Comparison of ENCODE assay signal across 19 cellular contexts in the genomic region with DNA sequence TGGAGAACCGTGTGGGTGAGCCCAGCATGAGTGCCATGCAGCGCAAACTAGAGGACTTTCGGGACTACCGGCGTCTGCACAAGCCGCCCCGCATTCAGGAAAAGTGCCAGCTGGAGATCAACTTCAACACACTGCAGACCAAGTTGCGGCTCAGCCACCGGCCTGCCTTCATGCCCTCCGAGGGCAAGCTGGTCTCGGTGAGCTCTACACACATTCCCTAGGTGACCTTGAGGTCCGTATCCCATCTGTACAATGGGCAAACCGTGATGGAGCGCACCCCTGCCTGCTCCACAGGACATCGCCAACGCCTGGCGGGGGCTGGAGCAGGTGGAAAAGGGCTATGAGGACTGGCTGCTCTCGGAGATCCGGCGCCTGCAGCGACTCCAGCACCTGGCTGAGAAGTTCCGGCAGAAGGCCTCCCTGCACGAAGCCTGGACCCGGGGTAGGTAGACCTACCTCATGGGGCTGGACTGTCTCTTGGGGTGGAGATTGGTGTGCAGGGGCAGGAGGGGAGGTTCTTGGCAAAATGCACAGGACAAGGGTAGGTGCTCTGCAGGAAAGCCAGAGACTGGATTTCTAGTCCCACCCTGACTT. TPM values are rescaled to one million over a fixed set of nuclear protein-coding genes. Genes with fewer than 3 reads are reported as not detected.
DNase-seq lines count a peak whose midpoint lies in the region; ATAC-seq, FAIRE-seq and TF ChIP-seq lines count a peak whose summit lies in the region.
"Had no signal": no experiment of that assay in that cellular context is flagged by ENCODE, and none has a peak within 500 bp of the region (broad histone marks: within the 10 kb centered on the region; RNA-seq: fewer than 3 reads in every experiment).

No MANE protein-coding gene starts in this region.

- TF ChIP-seq POLR2A in HepG2 (IDR thresholded peaks at IDR 0.05; ENCODE audit: insufficient read depth in 1 of 2, low read depth in 2 of 2, low read length in 2 of 2) (no peak), right lobe of liver (IDR thresholded peaks at IDR 0.05) (no peak)

- 63% methylated on average over 11 of the region's 24 CpGs for WGBS in HepG2 (ENCODE audit: low lambda C conversion rate)
- no CpG with 5 or more reads among the region's 24 CpGs for WGBS in right lobe of liver (ENCODE audit: insufficient coverage, low coverage, low lambda C conversion rate, missing lambda C conversion rate)

- H3K36me3 Mint-ChIP-seq in activated naive CD4-positive, alpha-beta T cell treated with anti-CD3 and anti-CD28 coated beads for 36 hours (ENCODE audit: low read depth) = no peaks in the 10 kb centered on the region

- intact Hi-C loops in HepG2 (cut with micrococcal nuclease; ENCODE audit: unreplicated experiment) (no loop called here), right lobe of liver (cut with DNase I) (no loop called here)
- intact Hi-C loops in activated naive CD4-positive, alpha-beta T cell treated with anti-CD3 and anti-CD28 coated beads for 36 hours (cut with micrococcal nuclease) = no loop called here

- TF ChIP-seq EP300 in HepG2 (IDR thresholded peaks at IDR 0.05; ENCODE audit: low read depth in 2 of 2, low read length in 2 of 2) (no peak), HepG2 (CRISPR knock-in tag; IDR thresholded peaks at IDR 0.05; ENCODE audit: borderline replicate concordance) (no peak)

- no peak overlapping the region for H3K4me3 Mint-ChIP-seq in activated naive CD4-positive, alpha-beta T cell treated with anti-CD3 and anti-CD28 coated beads for 36 hours
- H3K4me3 Mint-ChIP-seq: CD8-positive, alpha-beta memory T cell; HFFc6 had no signal

- H3K27ac ChIP-seq in HepG2 (ENCODE audit: extremely low read length, insufficient read depth, low read length) (no peak overlapping the region), right lobe of liver (no peak overlapping the region)
- H3K27ac ChIP-seq: 22Rv1, BLaER1 had no signal

- H3K4me3 ChIP-seq in HepG2 (replicated peaks in 1 of 3; ENCODE audit: insufficient read depth in 1 of 3, low read depth in 2 of 3, low read length in 3 of 3) (no peak overlapping the region), right lobe of liver (no peak overlapping the region)
- H3K4me3 ChIP-seq: BLaER1 had no signal

- no TSS peak for BruUV-seq in HepG2 (replicated peaks; lab: Mats Ljungman, UMichigan)

- H3K9me3 Mint-ChIP-seq in activated naive CD4-positive, alpha-beta T cell treated with anti-CD3 and anti-CD28 coated beads for 36 hours = no peaks in the 10 kb centered on the region
- H3K9me3 Mint-ChIP-seq: CD8-positive, alpha-beta memory T cell; HFFc6 had no signal

- no peaks in the 10 kb centered on the region for H3K4me1 Mint-ChIP-seq in activated naive CD4-positive, alpha-beta T cell treated with anti-CD3 and anti-CD28 coated beads for 36 hours (ENCODE audit: low read depth)

- H3K36me3 ChIP-seq in HepG2 (replicated peaks in 1 of 2; ENCODE audit: control insufficient read depth in 1 of 2, insufficient read depth in 2 of 2, low read length in 2 of 2) (no peaks in the 10 kb centered on the region), right lobe of liver (no peaks in the 10 kb centered on the region)
- H3K36me3 ChIP-seq: BLaER1 had no signal

- no peak for ATAC-seq in HepG2
- ATAC-seq in right lobe of liver = no peak

- no peak overlapping the region for H3K9ac ChIP-seq in HepG2 (ENCODE audit: insufficient read depth, low read depth, low read length)
- H3K9ac ChIP-seq: BLaER1 had no signal

- H2AFZ ChIP-seq in HepG2 (ENCODE audit: low read length) = no peak overlapping the region

- H3K27me3 ChIP-seq in HepG2 (ENCODE audit: control insufficient read depth in 1 of 2, insufficient read depth in 2 of 2, low read length in 2 of 2) (peaks cover 2 to 55% of the 10 kb centered on the region in 2 experiments; a peak in 4 of 5 replicates), right lobe of liver (no peaks in the 10 kb centered on the region)
- H3K27me3 ChIP-seq: BLaER1 had no signal

- H3K27ac Mint-ChIP-seq in activated naive CD4-positive, alpha-beta T cell treated with anti-CD3 and anti-CD28 coated beads for 36 hours = no peak overlapping the region
- H3K27ac Mint-ChIP-seq: CD8-positive, alpha-beta memory T cell; HFFc6 had no signal

- no peaks in the 10 kb centered on the region for H3K79me2 ChIP-seq in HepG2 (ENCODE audit: insufficient read depth, low read length)

- CTCF ChIA-PET in HepG2 (lab: Yijun Ruan, JAX; ENCODE audit: low intra/inter-chr PET ratio, low total read pairs) = no interaction called here
- CTCF ChIA-PET in activated naive CD4-positive, alpha-beta T cell treated with anti-CD3 and anti-CD28 coated beads for 36 hours (lab: Charles Lee) = no interaction called here

- H3K4me2 ChIP-seq in HepG2 (ENCODE audit: low read depth, low read length) = no peak overlapping the region
- H3K4me2 ChIP-seq: BLaER1 had no signal

- FAIRE-seq in HepG2 (lab: Jason Lieb, UNC) (no peak), urothelium cell line (lab: Jason Lieb, UNC) (peak; percentile 30)
- FAIRE-seq: G401.6, GM12891 had no signal

- no peaks in the 10 kb centered on the region for H4K20me1 ChIP-seq in HepG2 (ENCODE audit: insufficient read depth, low read length)
- H4K20me1 ChIP-seq: BLaER1 had no signal

- H3K4me1 ChIP-seq in HepG2 (ENCODE audit: insufficient read depth, low read length) (no peaks in the 10 kb centered on the region), right lobe of liver (peaks cover 0 to 4% (median 0%) of the 10 kb centered on the region in 4 donors)
- H3K4me1 ChIP-seq: BLaER1, Caco-2 had no signal

- POLR2A ChIA-PET in HepG2 (lab: Yijun Ruan, JAX) = no interaction called here

- peaks cover 6% of the 10 kb centered on the region for H3K27me3 Mint-ChIP-seq in activated naive CD4-positive, alpha-beta T cell treated with anti-CD3 and anti-CD28 coated beads for 36 hours (ENCODE audit: low read depth)

- in situ Hi-C loops in HepG2 (cut with HindIII; ENCODE audit: extremely low pct_ligation_motif_present, low pct_unique_long_range_greater_than_20kb) = loop anchor here (25.0 kb wide), 1 partner anchor 279 kb away; the partner anchor contains the start of gene RCE1

- no peak for TF ChIP-seq CTCF in HepG2 (CRISPR knock-in tag; IDR thresholded peaks at IDR 0.05)
- TF ChIP-seq CTCF in right lobe of liver (IDR thresholded peaks at IDR 0.05) = no peak

- TF ChIP-seq RAD21 in HepG2 (CRISPR knock-in tag; IDR thresholded peaks at IDR 0.05) = no peak

- DNase-seq in DMS 273 (lab: John Stamatoyannopoulos, UW; ENCODE audit: unreplicated experiment) (peak; percentile 64), DMS 273 treated with DMSO at 0.1 percent for 48 hours (lab: John Stamatoyannopoulos, UW) (no peak), HepG2 (ENCODE audit: low spot score) (no peak), right lobe of liver (no peak), islet precursor cell (peak; percentile 45), urothelium cell line (ENCODE audit: low spot score) (no peak), hypothalamus (lab: John Stamatoyannopoulos, UW) (no peak)
- no peak for DNase-seq in activated naive CD4-positive, alpha-beta T cell treated with anti-CD3 and anti-CD28 coated beads for 36 hours
- DNase-seq: Caco-2; CD8-positive, alpha-beta memory T cell; EL; GOT3; HCEC 1CT; HFFc6 had no signal

- no peaks in the 10 kb centered on the region for H3K9me3 ChIP-seq in HepG2 (ENCODE audit: low read length)
- H3K9me3 ChIP-seq in right lobe of liver = no peaks in the 10 kb centered on the region
- H3K9me3 ChIP-seq: BLaER1, Caco-2 had no signal

RNA-seq across cellular contexts. Expression of gene CTSF, which starts 10.6 kb away (rescaled TPM):
- total RNA-seq in HepG2 (2016; rRNA removed; fragmentation: Illumina TruSeq; extraction: Trizol) (not detected in 2 replicates), right lobe of liver (10 to 100 TPM; 35.3 to 54.4 (median 44.7) TPM)
- not detected in 2 replicates for total RNA-seq in HepG2 (2016; cell fraction: cytosol; rRNA removed; fragmentation: Illumina TruSeq; extraction: Trizol; ENCODE audit: low read depth)
- not detected in 2 replicates for total RNA-seq in HepG2 (2016; cell fraction: insoluble cytoplasmic fraction; rRNA removed; fragmentation: Illumina TruSeq; extraction: Trizol)
- total RNA-seq in HepG2 (2016; cell fraction: membrane; rRNA removed; fragmentation: Illumina TruSeq; extraction: Trizol) = not detected in 2 replicates
- not detected in 2 replicates for total RNA-seq in HepG2 (2016; cell fraction: nucleus; rRNA removed; fragmentation: Illumina TruSeq; extraction: Trizol)
- 0.17 TPM in 1 of 2 replicates, not detected in the other for polyA plus RNA-seq in HepG2 (2011; rRNA removed)
- 0.08 TPM in 1 of 2 replicates, not detected in the other for polyA plus RNA-seq in HepG2 (2011; cell fraction: cytosol; rRNA removed)
- polyA plus RNA-seq in HepG2 (2011; cell fraction: nucleus; rRNA removed) = 0.24 TPM in 1 of 2 replicates, not detected in the other
- not detected in 2 replicates for polyA plus RNA-seq in HepG2 (2012)
- not detected in 2 replicates for polyA plus RNA-seq in HepG2 (2016; cell fraction: cytosol; fragmentation: Illumina TruSeq; extraction: Trizol; ENCODE audit: low read depth)
- not detected in 2 replicates for polyA plus RNA-seq in HepG2 (2016; cell fraction: insoluble cytoplasmic fraction; fragmentation: Illumina TruSeq; extraction: Trizol; ENCODE audit: low read depth)
- polyA plus RNA-seq in HepG2 (2016; cell fraction: membrane; fragmentation: Illumina TruSeq; extraction: Trizol; ENCODE audit: low read depth) = not detected in 2 replicates
- not detected in 2 replicates for polyA plus RNA-seq in HepG2 (2016; cell fraction: nucleus; fragmentation: Illumina TruSeq; extraction: Trizol; ENCODE audit: insufficient read depth, low read depth)
- polyA minus RNA-seq in HepG2 (2011; rRNA and poly(A)+ RNA removed; ENCODE audit: low replicate concordance) = 6.7 TPM in 1 of 2 replicates, not detected in the other
- polyA minus RNA-seq in HepG2 (2011; cell fraction: cytosol; rRNA and poly(A)+ RNA removed) = not detected in 2 replicates
- not detected in 2 replicates for polyA minus RNA-seq in HepG2 (2011; cell fraction: nucleus; rRNA and poly(A)+ RNA removed)
- under 1 TPM; 0.64 to 0.96 TPM for total RNA-seq in activated naive CD4-positive, alpha-beta T cell treated with anti-CD3 and anti-CD28 coated beads for 36 hours
- total RNA-seq: Caco-2 had no signal

RNA-seq across cellular contexts. Expression of gene ACTN3, which starts 11.1 kb away (rescaled TPM):
- total RNA-seq in HepG2 (2016; rRNA removed; fragmentation: Illumina TruSeq; extraction: Trizol) (0.04 TPM in 1 of 2 replicates, not detected in the other), right lobe of liver (not detected)
- total RNA-seq in HepG2 (2016; cell fraction: cytosol; rRNA removed; fragmentation: Illumina TruSeq; extraction: Trizol; ENCODE audit: low read depth) = not detected in 2 replicates
- not detected in 2 replicates for total RNA-seq in HepG2 (2016; cell fraction: insoluble cytoplasmic fraction; rRNA removed; fragmentation: Illumina TruSeq; extraction: Trizol)
- not detected in 2 replicates for total RNA-seq in HepG2 (2016; cell fraction: membrane; rRNA removed; fragmentation: Illumina TruSeq; extraction: Trizol)
- not detected in 2 replicates for total RNA-seq in HepG2 (2016; cell fraction: nucleus; rRNA removed; fragmentation: Illumina TruSeq; extraction: Trizol)
- 0.07 and 0.09 TPM in 2 replicates for polyA plus RNA-seq in HepG2 (2011; rRNA removed)
- 0.01 and 0.03 TPM in 2 replicates for polyA plus RNA-seq in HepG2 (2011; cell fraction: cytosol; rRNA removed)
- polyA plus RNA-seq in HepG2 (2011; cell fraction: nucleus; rRNA removed) = 0.85 and 1.2 TPM in 2 replicates
- 0.07 and 0.21 TPM in 2 replicates for polyA plus RNA-seq in HepG2 (2012)
- polyA plus RNA-seq in HepG2 (2016; cell fraction: cytosol; fragmentation: Illumina TruSeq; extraction: Trizol; ENCODE audit: low read depth) = not detected in 2 replicates
- polyA plus RNA-seq in HepG2 (2016; cell fraction: insoluble cytoplasmic fraction; fragmentation: Illumina TruSeq; extraction: Trizol; ENCODE audit: low read depth) = not detected in 2 replicates
- polyA plus RNA-seq in HepG2 (2016; cell fraction: membrane; fragmentation: Illumina TruSeq; extraction: Trizol; ENCODE audit: low read depth) = not detected in 2 replicates
- 0.15 and 0.25 TPM in 2 replicates for polyA plus RNA-seq in HepG2 (2016; cell fraction: nucleus; fragmentation: Illumina TruSeq; extraction: Trizol; ENCODE audit: insufficient read depth, low read depth)
- polyA minus RNA-seq in HepG2 (2011; rRNA and poly(A)+ RNA removed; ENCODE audit: low replicate concordance) = not detected in 2 replicates
- polyA minus RNA-seq in HepG2 (2011; cell fraction: cytosol; rRNA and poly(A)+ RNA removed) = not detected in 2 replicates
- polyA minus RNA-seq in HepG2 (2011; cell fraction: nucleus; rRNA and poly(A)+ RNA removed) = 0.25 TPM in 1 of 2 replicates, not detected in the other
- total RNA-seq in activated naive CD4-positive, alpha-beta T cell treated with anti-CD3 and anti-CD28 coated beads for 36 hours = under 1 TPM in 1 of 2 experiments, not detected in 1; 0.07 TPM
- total RNA-seq: A673, Caco-2 had no signal
- polyA plus RNA-seq: CD8-positive, alpha-beta memory T cell had no signal

RNA-seq across cellular contexts. Expression of gene ZDHHC24, which starts 12.0 kb away (rescaled TPM):
- 1.9 and 4.3 TPM in 2 replicates for total RNA-seq in HepG2 (2016; rRNA removed; fragmentation: Illumina TruSeq; extraction: Trizol)
- total RNA-seq in HepG2 (2016; cell fraction: cytosol; rRNA removed; fragmentation: Illumina TruSeq; extraction: Trizol; ENCODE audit: low read depth) = 1.9 and 2.0 TPM in 2 replicates
- total RNA-seq in HepG2 (2016; cell fraction: insoluble cytoplasmic fraction; rRNA removed; fragmentation: Illumina TruSeq; extraction: Trizol) = 1.8 and 4.6 TPM in 2 replicates
- total RNA-seq in HepG2 (2016; cell fraction: membrane; rRNA removed; fragmentation: Illumina TruSeq; extraction: Trizol) = 2.5 and 3.7 TPM in 2 replicates
- total RNA-seq in HepG2 (2016; cell fraction: nucleus; rRNA removed; fragmentation: Illumina TruSeq; extraction: Trizol) = 3.0 and 4.3 TPM in 2 replicates
- polyA plus RNA-seq in HepG2 (2011; rRNA removed) = 4.3 and 6.0 TPM in 2 replicates
- 4.4 and 5.3 TPM in 2 replicates for polyA plus RNA-seq in HepG2 (2011; cell fraction: cytosol; rRNA removed)
- polyA plus RNA-seq in HepG2 (2011; cell fraction: nucleus; rRNA removed) = 3.9 and 4.1 TPM in 2 replicates
- 2.8 and 3.2 TPM in 2 replicates for polyA plus RNA-seq in HepG2 (2012)
- 1.6 and 2.2 TPM in 2 replicates for polyA plus RNA-seq in HepG2 (2016; cell fraction: cytosol; fragmentation: Illumina TruSeq; extraction: Trizol; ENCODE audit: low read depth)
- polyA plus RNA-seq in HepG2 (2016; cell fraction: insoluble cytoplasmic fraction; fragmentation: Illumina TruSeq; extraction: Trizol; ENCODE audit: low read depth) = 1.4 and 1.8 TPM in 2 replicates
- 1.8 TPM in 2 replicates for polyA plus RNA-seq in HepG2 (2016; cell fraction: membrane; fragmentation: Illumina TruSeq; extraction: Trizol; ENCODE audit: low read depth)
- polyA plus RNA-seq in HepG2 (2016; cell fraction: nucleus; fragmentation: Illumina TruSeq; extraction: Trizol; ENCODE audit: insufficient read depth, low read depth) = 5.7 and 6.0 TPM in 2 replicates
- polyA minus RNA-seq in HepG2 (2011; rRNA and poly(A)+ RNA removed; ENCODE audit: low replicate concordance) = 5.8 and 12.6 TPM in 2 replicates
- 4.6 and 5.8 TPM in 2 replicates for polyA minus RNA-seq in HepG2 (2011; cell fraction: cytosol; rRNA and poly(A)+ RNA removed)
- polyA minus RNA-seq in HepG2 (2011; cell fraction: nucleus; rRNA and poly(A)+ RNA removed) = 0.77 and 1.1 TPM in 2 replicates
- total RNA-seq in right lobe of liver = 10 to 100 TPM in 1 of 6 experiments, 1 to 10 TPM in 5; 3.6 to 15.5 (median 5.8) TPM
- 10 to 100 TPM; 11.5 to 13.4 TPM for total RNA-seq in activated naive CD4-positive, alpha-beta T cell treated with anti-CD3 and anti-CD28 coated beads for 36 hours

RNA-seq across cellular contexts. Expression of gene CCDC87, which starts 35.0 kb away (rescaled TPM):
- total RNA-seq in HepG2 (2016; rRNA removed; fragmentation: Illumina TruSeq; extraction: Trizol) (0.17 and 0.42 TPM in 2 replicates), right lobe of liver (under 1 TPM in 5 of 6 experiments, not detected in 1; 0.07 to 0.37 (median 0.12) TPM)
- 0.10 and 0.18 TPM in 2 replicates for total RNA-seq in HepG2 (2016; cell fraction: cytosol; rRNA removed; fragmentation: Illumina TruSeq; extraction: Trizol; ENCODE audit: low read depth)
- total RNA-seq in HepG2 (2016; cell fraction: insoluble cytoplasmic fraction; rRNA removed; fragmentation: Illumina TruSeq; extraction: Trizol) = 0.27 and 0.41 TPM in 2 replicates
- total RNA-seq in HepG2 (2016; cell fraction: membrane; rRNA removed; fragmentation: Illumina TruSeq; extraction: Trizol) = 0.46 and 0.48 TPM in 2 replicates
- 0.66 and 0.78 TPM in 2 replicates for total RNA-seq in HepG2 (2016; cell fraction: nucleus; rRNA removed; fragmentation: Illumina TruSeq; extraction: Trizol)
- polyA plus RNA-seq in HepG2 (2011; rRNA removed) = 0.05 and 0.09 TPM in 2 replicates
- 0.04 and 0.05 TPM in 2 replicates for polyA plus RNA-seq in HepG2 (2011; cell fraction: cytosol; rRNA removed)
- 0.17 and 0.29 TPM in 2 replicates for polyA plus RNA-seq in HepG2 (2011; cell fraction: nucleus; rRNA removed)
- polyA plus RNA-seq in HepG2 (2012) = 0.20 and 0.21 TPM in 2 replicates
- polyA plus RNA-seq in HepG2 (2016; cell fraction: cytosol; fragmentation: Illumina TruSeq; extraction: Trizol; ENCODE audit: low read depth) = not detected in 2 replicates
- polyA plus RNA-seq in HepG2 (2016; cell fraction: insoluble cytoplasmic fraction; fragmentation: Illumina TruSeq; extraction: Trizol; ENCODE audit: low read depth) = 0.15 and 0.29 TPM in 2 replicates
- polyA plus RNA-seq in HepG2 (2016; cell fraction: membrane; fragmentation: Illumina TruSeq; extraction: Trizol; ENCODE audit: low read depth) = 0.06 and 0.10 TPM in 2 replicates
- polyA plus RNA-seq in HepG2 (2016; cell fraction: nucleus; fragmentation: Illumina TruSeq; extraction: Trizol; ENCODE audit: insufficient read depth, low read depth) = 0.15 TPM in 1 of 2 replicates, not detected in the other
- 0.22 and 0.23 TPM in 2 replicates for polyA minus RNA-seq in HepG2 (2011; rRNA and poly(A)+ RNA removed; ENCODE audit: low replicate concordance)
- polyA minus RNA-seq in HepG2 (2011; cell fraction: cytosol; rRNA and poly(A)+ RNA removed) = not detected in 2 replicates
- 0.37 and 0.64 TPM in 2 replicates for polyA minus RNA-seq in HepG2 (2011; cell fraction: nucleus; rRNA and poly(A)+ RNA removed)
- under 1 TPM; 0.07 to 0.12 TPM for total RNA-seq in activated naive CD4-positive, alpha-beta T cell treated with anti-CD3 and anti-CD28 coated beads for 36 hours
- polyA plus RNA-seq: CD8-positive, alpha-beta memory T cell had no signal

RNA-seq across cellular contexts. Expression of gene CCS, which starts 35.2 kb away (rescaled TPM):
- total RNA-seq in HepG2 (2016; rRNA removed; fragmentation: Illumina TruSeq; extraction: Trizol) (34.2 and 44.6 TPM in 2 replicates), right lobe of liver (10 to 100 TPM; 22.6 to 54.2 (median 34.3) TPM)
- 77.8 and 78.2 TPM in 2 replicates for total RNA-seq in HepG2 (2016; cell fraction: cytosol; rRNA removed; fragmentation: Illumina TruSeq; extraction: Trizol; ENCODE audit: low read depth)
- total RNA-seq in HepG2 (2016; cell fraction: insoluble cytoplasmic fraction; rRNA removed; fragmentation: Illumina TruSeq; extraction: Trizol) = 30.0 and 48.1 TPM in 2 replicates
- total RNA-seq in HepG2 (2016; cell fraction: membrane; rRNA removed; fragmentation: Illumina TruSeq; extraction: Trizol) = 36.9 and 40.8 TPM in 2 replicates
- total RNA-seq in HepG2 (2016; cell fraction: nucleus; rRNA removed; fragmentation: Illumina TruSeq; extraction: Trizol) = 27.8 and 35.6 TPM in 2 replicates
- 25.4 and 34.7 TPM in 2 replicates for polyA plus RNA-seq in HepG2 (2011; rRNA removed)
- polyA plus RNA-seq in HepG2 (2011; cell fraction: cytosol; rRNA removed) = 23.5 and 37.2 TPM in 2 replicates
- polyA plus RNA-seq in HepG2 (2011; cell fraction: nucleus; rRNA removed) = 127 and 131 TPM in 2 replicates
- polyA plus RNA-seq in HepG2 (2012) = 31.4 and 37.9 TPM in 2 replicates
- polyA plus RNA-seq in HepG2 (2016; cell fraction: cytosol; fragmentation: Illumina TruSeq; extraction: Trizol; ENCODE audit: low read depth) = 6.4 and 6.8 TPM in 2 replicates
- polyA plus RNA-seq in HepG2 (2016; cell fraction: insoluble cytoplasmic fraction; fragmentation: Illumina TruSeq; extraction: Trizol; ENCODE audit: low read depth) = 36.6 and 42.6 TPM in 2 replicates
- polyA plus RNA-seq in HepG2 (2016; cell fraction: membrane; fragmentation: Illumina TruSeq; extraction: Trizol; ENCODE audit: low read depth) = 6.0 and 8.2 TPM in 2 replicates
- 64.5 and 64.9 TPM in 2 replicates for polyA plus RNA-seq in HepG2 (2016; cell fraction: nucleus; fragmentation: Illumina TruSeq; extraction: Trizol; ENCODE audit: insufficient read depth, low read depth)
- 31.8 and 31.9 TPM in 2 replicates for polyA minus RNA-seq in HepG2 (2011; rRNA and poly(A)+ RNA removed; ENCODE audit: low replicate concordance)
- 18.1 and 21.5 TPM in 2 replicates for polyA minus RNA-seq in HepG2 (2011; cell fraction: cytosol; rRNA and poly(A)+ RNA removed)
- 21.1 and 29.0 TPM in 2 replicates for polyA minus RNA-seq in HepG2 (2011; cell fraction: nucleus; rRNA and poly(A)+ RNA removed)
- 10 to 100 TPM; 22.6 to 22.8 TPM for total RNA-seq in activated naive CD4-positive, alpha-beta T cell treated with anti-CD3 and anti-CD28 coated beads for 36 hours

Comparison
In these comparisons a context has a peak if more than half of its experiments do, and no peak if none do; other contexts are left out.
1. DNase-seq: peak in DMS 273 (single experiment) and islet precursor cell (single experiment); none in DMS 273 treated with DMSO at 0.1 percent for 48 hours (single experiment), HepG2 (single experiment), right lobe of liver (0 of 3), urothelium cell line (single experiment), hypothalamus (0 of 51) and activated naive CD4-positive, alpha-beta T cell treated with anti-CD3 and anti-CD28 coated beads for 36 hours (single experiment).
2. RNA of gene CTSF, which starts 10.6 kb away (total RNA-seq): 35.3 to 54.4 TPM in right lobe of liver; 0.64 to 0.96 TPM in activated naive CD4-positive, alpha-beta T cell treated with anti-CD3 and anti-CD28 coated beads for 36 hours and not detected in HepG2; every median in the first group is over 10 times any median in the second.